8 cellular contexts compared by ENCODE assay signal in genomic region chr7:137882261-137882668, GRCh38. TPM values are rescaled to one million over a fixed set of nuclear protein-coding genes. Genes with fewer than 3 reads are reported as not detected.
A peak's percentile ranks its signal among the peaks of the same experiment; 100 is the strongest.
DNase-seq lines count a peak whose midpoint lies in the region; ATAC-seq and TF ChIP-seq lines count a peak whose summit lies in the region.

No MANE protein-coding gene starts in this region.

- no peaks in the 10 kb centered on the region for H3K79me2 ChIP-seq in ACC112 (ENCODE audit: control insufficient read depth, insufficient read depth, low read length, unreplicated experiment)

- peaks cover 42% of the 10 kb centered on the region for H3K36me3 ChIP-seq in ACC112 (ENCODE audit: insufficient read depth, low read length)

- TF ChIP-seq CTCF in foreskin keratinocyte (conservative IDR thresholded peaks at IDR 0.05): no peak

- no peak overlapping the region for H2AFZ ChIP-seq in ACC112 (ENCODE audit: low read length, unreplicated experiment)

- H3K27me3 ChIP-seq in ACC112 (ENCODE audit: insufficient read depth, low read length) (no peaks in the 10 kb centered on the region), foreskin keratinocyte (no peaks in the 10 kb centered on the region)

- DNase-seq in foreskin keratinocyte (peak; percentile 97 to 98), midbrain (lab: John Stamatoyannopoulos, UW) (no peak), left lobe of liver (ENCODE audit: low spot score) (no peak)
- no peak for DNase-seq in stimulated activated CD4-positive, alpha-beta T cell treated with anti-CD3 and anti-CD28 coated beads, Interleukin-12 subunit alpha, Interleukin-12 subunit beta, amount 100 ng/mL, for 4 hours

- peak; percentile 91 for ATAC-seq in GM18861 (IDR thresholded peaks at IDR 0.05; ENCODE audit: unreplicated experiment)
- peak; percentile 92 for ATAC-seq in HG02973 (IDR thresholded peaks at IDR 0.05; ENCODE audit: unreplicated experiment)
- peak; percentile 96 for ATAC-seq in SK-N-SH treated with all-trans-retinoic acid at 6 μM for 48 hours
- peak; percentile 97 for ATAC-seq in foreskin keratinocyte
- no peak for ATAC-seq in left lobe of liver

- H3K4me1 ChIP-seq in ACC112 (ENCODE audit: control insufficient read depth, insufficient read depth, low read length, unreplicated experiment) (peaks cover 58% of the 10 kb centered on the region), foreskin keratinocyte (peaks cover 25% of the 10 kb centered on the region)

- H3K4me3 ChIP-seq in ACC112 (ENCODE audit: low read depth, low read length): peak overlapping the region; percentile 49; the same call in 1 of the 2 replicates

- H3K27ac ChIP-seq in ACC112 (ENCODE audit: low read depth, low read length) (peak overlapping the region; percentile 94), foreskin keratinocyte (no peak overlapping the region)

TF ChIP-seq in SK-N-SH treated with all-trans-retinoic acid at 6 μM for 48 hours, 23 proteins besides CTCF, POLR2A, EP300 and RAD21:
- TF ChIP-seq, protein P1, sequence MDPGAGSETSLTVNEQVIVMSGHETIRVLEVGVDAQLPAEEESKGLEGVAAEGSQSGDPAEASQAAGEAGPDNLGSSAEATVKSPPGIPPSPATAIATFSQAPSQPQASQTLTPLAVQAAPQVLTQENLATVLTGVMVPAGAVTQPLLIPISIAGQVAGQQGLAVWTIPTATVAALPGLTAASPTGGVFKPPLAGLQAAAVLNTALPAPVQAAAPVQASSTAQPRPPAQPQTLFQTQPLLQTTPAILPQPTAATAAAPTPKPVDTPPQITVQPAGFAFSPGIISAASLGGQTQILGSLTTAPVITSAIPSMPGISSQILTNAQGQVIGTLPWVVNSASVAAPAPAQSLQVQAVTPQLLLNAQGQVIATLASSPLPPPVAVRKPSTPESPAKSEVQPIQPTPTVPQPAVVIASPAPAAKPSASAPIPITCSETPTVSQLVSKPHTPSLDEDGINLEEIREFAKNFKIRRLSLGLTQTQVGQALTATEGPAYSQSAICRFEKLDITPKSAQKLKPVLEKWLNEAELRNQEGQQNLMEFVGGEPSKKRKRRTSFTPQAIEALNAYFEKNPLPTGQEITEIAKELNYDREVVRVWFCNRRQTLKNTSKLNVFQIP (CRISPR knock-in tag; IDR thresholded peaks at IDR 0.05; ENCODE audit: borderline replicate concordance, low read depth): no peak
- TF ChIP-seq, protein P2, sequence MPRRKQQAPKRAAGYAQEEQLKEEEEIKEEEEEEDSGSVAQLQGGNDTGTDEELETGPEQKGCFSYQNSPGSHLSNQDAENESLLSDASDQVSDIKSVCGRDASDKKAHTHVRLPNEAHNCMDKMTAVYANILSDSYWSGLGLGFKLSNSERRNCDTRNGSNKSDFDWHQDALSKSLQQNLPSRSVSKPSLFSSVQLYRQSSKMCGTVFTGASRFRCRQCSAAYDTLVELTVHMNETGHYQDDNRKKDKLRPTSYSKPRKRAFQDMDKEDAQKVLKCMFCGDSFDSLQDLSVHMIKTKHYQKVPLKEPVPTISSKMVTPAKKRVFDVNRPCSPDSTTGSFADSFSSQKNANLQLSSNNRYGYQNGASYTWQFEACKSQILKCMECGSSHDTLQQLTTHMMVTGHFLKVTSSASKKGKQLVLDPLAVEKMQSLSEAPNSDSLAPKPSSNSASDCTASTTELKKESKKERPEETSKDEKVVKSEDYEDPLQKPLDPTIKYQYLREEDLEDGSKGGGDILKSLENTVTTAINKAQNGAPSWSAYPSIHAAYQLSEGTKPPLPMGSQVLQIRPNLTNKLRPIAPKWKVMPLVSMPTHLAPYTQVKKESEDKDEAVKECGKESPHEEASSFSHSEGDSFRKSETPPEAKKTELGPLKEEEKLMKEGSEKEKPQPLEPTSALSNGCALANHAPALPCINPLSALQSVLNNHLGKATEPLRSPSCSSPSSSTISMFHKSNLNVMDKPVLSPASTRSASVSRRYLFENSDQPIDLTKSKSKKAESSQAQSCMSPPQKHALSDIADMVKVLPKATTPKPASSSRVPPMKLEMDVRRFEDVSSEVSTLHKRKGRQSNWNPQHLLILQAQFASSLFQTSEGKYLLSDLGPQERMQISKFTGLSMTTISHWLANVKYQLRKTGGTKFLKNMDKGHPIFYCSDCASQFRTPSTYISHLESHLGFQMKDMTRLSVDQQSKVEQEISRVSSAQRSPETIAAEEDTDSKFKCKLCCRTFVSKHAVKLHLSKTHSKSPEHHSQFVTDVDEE (CRISPR knock-in tag; IDR thresholded peaks at IDR 0.05): no peak
- TF ChIP-seq, protein P3, sequence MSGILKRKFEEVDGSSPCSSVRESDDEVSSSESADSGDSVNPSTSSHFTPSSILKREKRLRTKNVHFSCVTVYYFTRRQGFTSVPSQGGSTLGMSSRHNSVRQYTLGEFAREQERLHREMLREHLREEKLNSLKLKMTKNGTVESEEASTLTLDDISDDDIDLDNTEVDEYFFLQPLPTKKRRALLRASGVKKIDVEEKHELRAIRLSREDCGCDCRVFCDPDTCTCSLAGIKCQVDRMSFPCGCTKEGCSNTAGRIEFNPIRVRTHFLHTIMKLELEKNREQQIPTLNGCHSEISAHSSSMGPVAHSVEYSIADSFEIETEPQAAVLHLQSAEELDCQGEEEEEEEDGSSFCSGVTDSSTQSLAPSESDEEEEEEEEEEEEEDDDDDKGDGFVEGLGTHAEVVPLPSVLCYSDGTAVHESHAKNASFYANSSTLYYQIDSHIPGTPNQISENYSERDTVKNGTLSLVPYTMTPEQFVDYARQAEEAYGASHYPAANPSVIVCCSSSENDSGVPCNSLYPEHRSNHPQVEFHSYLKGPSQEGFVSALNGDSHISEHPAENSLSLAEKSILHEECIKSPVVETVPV (CRISPR knock-in tag; IDR thresholded peaks at IDR 0.05): no peak
- TF ChIP-seq TOX (CRISPR knock-in tag; IDR thresholded peaks at IDR 0.05; ENCODE audit: borderline replicate concordance) (0 out of 2 replicates have a peak, but pooled peaks have one; percentile 22), PATZ1 (CRISPR knock-in tag; IDR thresholded peaks at IDR 0.05; ENCODE audit: borderline replicate concordance) (no peak), ZNF8 (CRISPR knock-in tag; IDR thresholded peaks at IDR 0.05) (no peak), ISL1 (CRISPR knock-in tag; IDR thresholded peaks at IDR 0.05) (peak; percentile 38; the same call in 1 of the 2 replicates), ZC3H10 (CRISPR knock-in tag; IDR thresholded peaks at IDR 0.05) (no peak), ZFP30 (CRISPR knock-in tag; IDR thresholded peaks at IDR 0.05) (no peak), OSR1 (CRISPR knock-in tag; IDR thresholded peaks at IDR 0.05) (no peak), BACH2 (CRISPR knock-in tag; IDR thresholded peaks at IDR 0.05; ENCODE audit: borderline replicate concordance) (no peak), ZNF565 (CRISPR knock-in tag; conservative IDR thresholded peaks at IDR 0.05; ENCODE audit: low read depth) (no peak), CREB5 (CRISPR knock-in tag; IDR thresholded peaks at IDR 0.05; ENCODE audit: low read depth) (no peak), SNAI2 (CRISPR knock-in tag; IDR thresholded peaks at IDR 0.05) (no peak), ZFP3 (CRISPR knock-in tag; IDR thresholded peaks at IDR 0.05) (peak; percentile 77; the same call in 1 of the 2 replicates), PPARA (CRISPR knock-in tag; IDR thresholded peaks at IDR 0.05; ENCODE audit: borderline replicate concordance) (no peak), ESRRG (CRISPR knock-in tag; IDR thresholded peaks at IDR 0.05) (no peak), RARB (CRISPR knock-in tag; IDR thresholded peaks at IDR 0.05) (no peak), GLIS3 (CRISPR knock-in tag; IDR thresholded peaks at IDR 0.05) (no peak), TCF4 (CRISPR knock-in tag; IDR thresholded peaks at IDR 0.05; ENCODE audit: borderline replicate concordance) (no peak), ZNF70 (CRISPR knock-in tag; IDR thresholded peaks at IDR 0.05) (no peak)
TF ChIP-seq in SK-N-SH treated with all-trans-retinoic acid at 6 μM for 48 hours: peak in this region for 3.

RNA-seq across cellular contexts. Expression of gene DGKI, which starts 35.5 kb away (rescaled TPM):
- not detected in 2 replicates for total RNA-seq in foreskin keratinocyte
- polyA plus RNA-seq in foreskin keratinocyte: not detected in 2 replicates
- 0.35 TPM for total RNA-seq in left lobe of liver

Comparison
In these comparisons a context has a peak if more than half of its experiments do, and no peak if none do; other contexts are left out.
1. DNase-seq: peak in foreskin keratinocyte (2 of 2); none in midbrain (single experiment), left lobe of liver (single experiment) and stimulated activated CD4-positive, alpha-beta T cell treated with anti-CD3 and anti-CD28 coated beads, Interleukin-12 subunit alpha, Interleukin-12 subunit beta, amount 100 ng/mL, for 4 hours (single experiment).